1 cellular context compared by ENCODE assay signal in the genomic region with DNA sequence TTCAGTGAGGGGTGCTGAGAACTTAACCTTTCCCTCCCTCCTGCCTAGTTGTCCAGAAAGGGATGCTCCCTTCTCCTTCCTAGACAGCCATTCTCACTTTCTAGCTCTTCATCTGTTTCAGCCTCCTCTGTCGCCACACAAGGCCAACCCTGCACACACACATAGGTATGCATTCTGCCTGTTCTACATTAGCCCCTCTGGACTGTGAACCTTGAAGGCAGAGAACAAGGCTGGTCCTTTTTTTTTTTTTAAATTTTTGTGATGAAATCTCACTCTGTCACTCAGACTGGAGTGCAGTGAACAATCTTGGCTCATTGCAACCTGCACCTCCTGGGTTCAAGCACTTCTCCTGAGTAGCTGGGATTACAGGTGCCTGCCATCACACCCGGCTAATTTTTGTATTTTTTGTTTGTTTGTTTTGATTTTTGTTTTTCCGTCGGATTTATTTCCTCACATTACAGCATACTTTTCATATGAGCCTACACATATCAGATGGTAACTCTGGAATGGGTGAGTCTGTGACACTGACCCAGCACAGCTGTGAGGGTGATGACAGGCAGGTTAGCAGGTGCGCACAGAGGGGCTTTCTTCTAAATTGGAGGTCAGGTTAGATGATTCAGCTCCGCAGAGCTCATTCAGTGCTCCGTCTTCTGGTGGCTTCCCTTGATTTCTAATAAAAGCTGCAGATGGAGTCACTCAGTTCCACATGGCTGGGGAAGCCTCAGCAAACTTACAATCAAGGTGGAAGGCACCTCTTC.
TF ChIP-seq lines count a peak whose summit lies in the region.

No MANE protein-coding gene starts in this region.

TF ChIP-seq in WTC11, 78 proteins besides CTCF, POLR2A, EP300 and RAD21 (continued from another document):
- TF ChIP-seq, protein P1, sequence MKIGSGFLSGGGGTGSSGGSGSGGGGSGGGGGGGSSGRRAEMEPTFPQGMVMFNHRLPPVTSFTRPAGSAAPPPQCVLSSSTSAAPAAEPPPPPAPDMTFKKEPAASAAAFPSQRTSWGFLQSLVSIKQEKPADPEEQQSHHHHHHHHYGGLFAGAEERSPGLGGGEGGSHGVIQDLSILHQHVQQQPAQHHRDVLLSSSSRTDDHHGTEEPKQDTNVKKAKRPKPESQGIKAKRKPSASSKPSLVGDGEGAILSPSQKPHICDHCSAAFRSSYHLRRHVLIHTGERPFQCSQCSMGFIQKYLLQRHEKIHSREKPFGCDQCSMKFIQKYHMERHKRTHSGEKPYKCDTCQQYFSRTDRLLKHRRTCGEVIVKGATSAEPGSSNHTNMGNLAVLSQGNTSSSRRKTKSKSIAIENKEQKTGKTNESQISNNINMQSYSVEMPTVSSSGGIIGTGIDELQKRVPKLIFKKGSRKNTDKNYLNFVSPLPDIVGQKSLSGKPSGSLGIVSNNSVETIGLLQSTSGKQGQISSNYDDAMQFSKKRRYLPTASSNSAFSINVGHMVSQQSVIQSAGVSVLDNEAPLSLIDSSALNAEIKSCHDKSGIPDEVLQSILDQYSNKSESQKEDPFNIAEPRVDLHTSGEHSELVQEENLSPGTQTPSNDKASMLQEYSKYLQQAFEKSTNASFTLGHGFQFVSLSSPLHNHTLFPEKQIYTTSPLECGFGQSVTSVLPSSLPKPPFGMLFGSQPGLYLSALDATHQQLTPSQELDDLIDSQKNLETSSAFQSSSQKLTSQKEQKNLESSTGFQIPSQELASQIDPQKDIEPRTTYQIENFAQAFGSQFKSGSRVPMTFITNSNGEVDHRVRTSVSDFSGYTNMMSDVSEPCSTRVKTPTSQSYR (CRISPR knock-in tag; IDR thresholded peaks at IDR 0.05): no peak
- no peak for TF ChIP-seq CBFB (CRISPR knock-in tag; IDR thresholded peaks at IDR 0.05; ENCODE audit: low read depth)
